ENCODE assay signal across 8 cellular contexts in the genomic region with DNA sequence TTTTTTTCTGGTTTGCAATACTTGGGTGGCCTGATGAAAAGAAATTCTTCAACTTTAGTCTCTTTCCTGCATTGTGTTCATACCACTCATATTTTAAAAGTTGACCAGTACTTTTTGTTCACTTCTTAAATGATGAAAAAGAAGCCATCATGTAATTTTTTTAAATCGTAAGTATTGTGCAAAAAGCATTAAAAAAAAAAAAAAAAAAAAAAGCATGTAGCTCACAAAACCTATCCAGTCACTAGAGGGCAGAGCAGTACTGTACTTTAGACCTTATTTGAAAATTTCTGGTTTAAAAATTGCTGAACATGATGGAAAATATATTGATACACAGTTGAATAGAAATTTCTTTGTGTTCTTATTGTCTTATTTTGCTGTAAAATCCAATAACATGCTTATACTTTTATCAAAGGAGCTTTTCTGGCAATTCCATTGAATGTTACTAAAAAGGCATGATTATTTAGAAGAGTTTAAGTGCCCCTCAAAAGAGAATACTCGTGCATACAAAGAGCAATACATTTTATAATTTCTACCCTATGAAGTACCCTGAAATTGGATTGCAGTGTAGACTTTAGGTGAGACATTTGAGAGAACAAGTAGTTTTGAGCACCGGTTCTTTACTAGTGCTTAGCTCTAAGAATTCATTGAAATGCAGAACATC.
DNase-seq lines count a peak whose midpoint lies in the region; ATAC-seq and TF ChIP-seq lines count a peak whose summit lies in the region.

No MANE protein-coding gene starts in this region.

- H3K27me3 ChIP-seq in colonic mucosa (no peaks in the 10 kb centered on the region), parathyroid adenoma (ENCODE audit: control insufficient read depth, insufficient read depth, low read length) (no peaks in the 10 kb centered on the region), H7 (ENCODE audit: control insufficient read depth, insufficient read depth, low read length) (no peaks in the 10 kb centered on the region)

- H3K27me3 Mint-ChIP-seq in activated CD4-positive, alpha-beta T cell treated with anti-CD3 and anti-CD28 coated beads, Interleukin-2, amount 10 ng/mL, durations not matched to agents 7 days and 5 days: no peaks in the 10 kb centered on the region

- H3K36me3 ChIP-seq in colonic mucosa (no peaks in the 10 kb centered on the region), parathyroid adenoma (ENCODE audit: control insufficient read depth, insufficient read depth, low read length) (no peaks in the 10 kb centered on the region), H7 (replicated peaks; ENCODE audit: control insufficient read depth, insufficient read depth, low read length) (no peaks in the 10 kb centered on the region)

- H3K79me2 ChIP-seq in parathyroid adenoma: peaks cover 5% of the 10 kb centered on the region

- H3K4me3 Mint-ChIP-seq in activated CD4-positive, alpha-beta T cell treated with anti-CD3 and anti-CD28 coated beads, Interleukin-2, amount 10 ng/mL, durations not matched to agents 7 days and 5 days: no peak overlapping the region

- H3K4me3 ChIP-seq in colonic mucosa (no peak overlapping the region), parathyroid adenoma (ENCODE audit: low read depth, low read length) (no peak overlapping the region), H7 (ENCODE audit: insufficient read depth, low read depth, low read length) (no peak overlapping the region)

- no peak overlapping the region for H3K4me2 ChIP-seq in parathyroid adenoma (ENCODE audit: low read length)

- H3K4me1 ChIP-seq in colonic mucosa: no peaks in the 10 kb centered on the region
- H3K4me1 ChIP-seq in parathyroid adenoma: no peaks in the 10 kb centered on the region

- H3K9ac ChIP-seq in colonic mucosa (ENCODE audit: low read depth in 2 of 2, low read length in 2 of 2) (no peak overlapping the region), parathyroid adenoma (no peak overlapping the region)

- no peaks in the 10 kb centered on the region for H3K9me3 Mint-ChIP-seq in activated CD4-positive, alpha-beta T cell treated with anti-CD3 and anti-CD28 coated beads, Interleukin-2, amount 10 ng/mL, durations not matched to agents 7 days and 5 days

- no peak for ATAC-seq in HG03457 (IDR thresholded peaks at IDR 0.05; ENCODE audit: unreplicated experiment)

- H3K27ac ChIP-seq in colonic mucosa (no peak overlapping the region), parathyroid adenoma (no peak overlapping the region)

- CTCF ChIA-PET in activated CD4-positive, alpha-beta T cell treated with anti-CD3 and anti-CD28 coated beads, Interleukin-2, amount 10 ng/mL, durations not matched to agents 7 days and 5 days (lab: Charles Lee): interaction anchor here (0.6 to 1.3 kb wide), 6 partner anchors 17 to 188 kb away, joined by 3 to 4 read pairs (median 4); no protein-coding TSS in a partner anchor

- no peak overlapping the region for H3K27ac Mint-ChIP-seq in activated CD4-positive, alpha-beta T cell treated with anti-CD3 and anti-CD28 coated beads, Interleukin-2, amount 10 ng/mL, durations not matched to agents 7 days and 5 days

- intact Hi-C loops in colonic mucosa (cut with DNase I): no loop called here

- POLR2A ChIA-PET in activated CD4-positive, alpha-beta T cell treated with anti-CD3 and anti-CD28 coated beads, Interleukin-2, amount 10 ng/mL, durations not matched to agents 7 days and 5 days (lab: Charles Lee): no interaction called here

- no peaks in the 10 kb centered on the region for H3K9me3 ChIP-seq in colonic mucosa
- no peaks in the 10 kb centered on the region for H3K9me3 ChIP-seq in parathyroid adenoma (ENCODE audit: control insufficient read depth, low read length)

- no peaks in the 10 kb centered on the region for H3K36me3 Mint-ChIP-seq in activated CD4-positive, alpha-beta T cell treated with anti-CD3 and anti-CD28 coated beads, Interleukin-2, amount 10 ng/mL, durations not matched to agents 7 days and 5 days (ENCODE audit: low read depth)

- H2AFZ ChIP-seq in parathyroid adenoma: no peak overlapping the region

- H3K4me1 Mint-ChIP-seq in activated CD4-positive, alpha-beta T cell treated with anti-CD3 and anti-CD28 coated beads, Interleukin-2, amount 10 ng/mL, durations not matched to agents 7 days and 5 days: peaks cover 14% of the 10 kb centered on the region

- TF ChIP-seq CTCF in colonic mucosa (IDR thresholded peaks at IDR 0.05): peak; percentile 50
- peak; percentile 50 for TF ChIP-seq CTCF in parathyroid adenoma (IDR thresholded peaks at IDR 0.05)

- DNase-seq in activated CD4-positive, alpha-beta T cell treated with anti-CD3 and anti-CD28 coated beads, Interleukin-2, amount 10 ng/mL, durations not matched to agents 7 days and 5 days: peak; percentile 16
- DNase-seq in activated CD4-positive, alpha-beta T cell treated with anti-CD3 and anti-CD28 coated beads for 1 hour: no peak
- DNase-seq in NCI-H69 (lab: John Stamatoyannopoulos, UW) (peak; percentile 46), colonic mucosa (no peak), H7 (no peak), epidermal melanocyte (ENCODE audit: insufficient read length, low spot score) (no peak)

Comparison
In these comparisons a context has a peak if more than half of its experiments do, and no peak if none do; other contexts are left out.
1. DNase-seq: peak in activated CD4-positive, alpha-beta T cell treated with anti-CD3 and anti-CD28 coated beads, Interleukin-2, amount 10 ng/mL, durations not matched to agents 7 days and 5 days (single experiment) and NCI-H69 (single experiment); none in activated CD4-positive, alpha-beta T cell treated with anti-CD3 and anti-CD28 coated beads for 1 hour (single experiment), colonic mucosa (single experiment), H7 (single experiment) and epidermal melanocyte (single experiment).